In genomic region chr17:49191917-49192741, GRCh38 we compare ENCODE assay signal across 8 cellular contexts. TPM values are rescaled to one million over a fixed set of nuclear protein-coding genes. Genes with fewer than 3 reads are reported as not detected.
DNase-seq lines count a peak whose midpoint lies in the region; ATAC-seq and TF ChIP-seq lines count a peak whose summit lies in the region.

No MANE protein-coding gene starts in this region.

- TF ChIP-seq CTCF in OCI-LY3 (IDR thresholded peaks at IDR 0.05; ENCODE audit: low read depth, low read length) (peak; percentile 58), epithelial cell of proximal tubule (conservative IDR thresholded peaks at IDR 0.05; ENCODE audit: low read depth, low read length) (peak; percentile 34)

- peak; percentile 40 for ATAC-seq in GM21529 (IDR thresholded peaks at IDR 0.05; ENCODE audit: unreplicated experiment)

- peak overlapping the region; percentile 97 for H3K9ac ChIP-seq in OCI-LY3 (ENCODE audit: low read length)

- peaks cover 17% of the 10 kb centered on the region for H3K4me1 ChIP-seq in OCI-LY3 (ENCODE audit: low read length)

- peak overlapping the region; percentile 74 for H3K4me2 ChIP-seq in OCI-LY3 (ENCODE audit: low read length)

- no peaks in the 10 kb centered on the region for H3K36me3 ChIP-seq in OCI-LY3 (replicated peaks; ENCODE audit: low read depth, low read length)

- H4K20me1 ChIP-seq in OCI-LY3 (ENCODE audit: insufficient read depth, low read length): no peaks in the 10 kb centered on the region

- H3K4me3 ChIP-seq in OCI-LY3 (ENCODE audit: low read length) (peak overlapping the region; percentile 90), epithelial cell of proximal tubule (ENCODE audit: low read depth, low read length) (peak overlapping the region; percentile 69)

- H3K27ac ChIP-seq in OCI-LY3 (ENCODE audit: low read length): peak overlapping the region; percentile 95

- peak; percentile 89 for DNase-seq in DMS 273 treated with DMSO at 0.1 percent for 48 hours (lab: John Stamatoyannopoulos, UW)
- peak; percentile 37 for DNase-seq in HuH-7.5 (ENCODE audit: low spot score)
- DNase-seq in activated T-cell treated with anti-CD3 and anti-CD28 coated beads for 24 hours (ENCODE audit: low read depth): peak; percentile 88
- peak; percentile 43 for DNase-seq in epithelial cell of proximal tubule (ENCODE audit: low read depth)
- peak; percentile 95 for DNase-seq in mucosa of gallbladder (ENCODE audit: low spot score)
- DNase-seq in stimulated activated CD8-positive, alpha-beta memory T cell treated with anti-CD3 and anti-CD28 coated beads, Interleukin-4, amount 100 ng/mL, for 4 hours (ENCODE audit: low read depth in 2 of 2, low spot score in 1 of 2): peak; percentile 80 to 96

- no peaks in the 10 kb centered on the region for H3K27me3 ChIP-seq in OCI-LY3 (ENCODE audit: low read depth, low read length)

- peak overlapping the region; percentile 74 for H2AFZ ChIP-seq in OCI-LY3 (ENCODE audit: low read depth, low read length)

- no peaks in the 10 kb centered on the region for H3K9me3 ChIP-seq in OCI-LY3 (ENCODE audit: insufficient read depth, low read length)

- no peaks in the 10 kb centered on the region for H3K79me2 ChIP-seq in OCI-LY3 (ENCODE audit: low read length)

RNA-seq across cellular contexts. Expression of gene GNGT2, which starts 18.2 kb away (rescaled TPM):
- total RNA-seq in epithelial cell of proximal tubule (1.4 and 1.8 TPM in 2 replicates), mucosa of gallbladder (3.4 TPM)

RNA-seq across cellular contexts. Expression of gene ABI3, which starts 18.4 kb away (rescaled TPM):
- 0.86 and 1.1 TPM in 2 replicates for total RNA-seq in epithelial cell of proximal tubule
- 15.8 TPM for total RNA-seq in mucosa of gallbladder

RNA-seq across cellular contexts. Expression of gene PHOSPHO1, which starts 38.5 kb away (rescaled TPM):
- total RNA-seq in epithelial cell of proximal tubule (0.22 TPM in 1 of 2 replicates, not detected in the other), mucosa of gallbladder (0.23 TPM)

RNA-seq across cellular contexts. Expression of gene B4GALNT2, which starts 59.6 kb away (rescaled TPM):
- total RNA-seq in epithelial cell of proximal tubule (0.94 and 1.6 TPM in 2 replicates), mucosa of gallbladder (4.6 TPM)

Comparison
In these comparisons a context has a peak if more than half of its experiments do, and no peak if none do; other contexts are left out.
1. Peak in every context shown above with its lines: DNase-seq, ATAC-seq, H3K4me3 ChIP-seq and H3K27ac ChIP-seq.
2. DNase-seq: peak in every context shown above with its lines; median percentile 95 in mucosa of gallbladder; 89 in DMS 273 treated with DMSO at 0.1 percent for 48 hours; 88 in activated T-cell treated with anti-CD3 and anti-CD28 coated beads for 24 hours; 88 in stimulated activated CD8-positive, alpha-beta memory T cell treated with anti-CD3 and anti-CD28 coated beads, Interleukin-4, amount 100 ng/mL, for 4 hours; 43 in epithelial cell of proximal tubule; 37 in HuH-7.5.